In the genomic region with DNA sequence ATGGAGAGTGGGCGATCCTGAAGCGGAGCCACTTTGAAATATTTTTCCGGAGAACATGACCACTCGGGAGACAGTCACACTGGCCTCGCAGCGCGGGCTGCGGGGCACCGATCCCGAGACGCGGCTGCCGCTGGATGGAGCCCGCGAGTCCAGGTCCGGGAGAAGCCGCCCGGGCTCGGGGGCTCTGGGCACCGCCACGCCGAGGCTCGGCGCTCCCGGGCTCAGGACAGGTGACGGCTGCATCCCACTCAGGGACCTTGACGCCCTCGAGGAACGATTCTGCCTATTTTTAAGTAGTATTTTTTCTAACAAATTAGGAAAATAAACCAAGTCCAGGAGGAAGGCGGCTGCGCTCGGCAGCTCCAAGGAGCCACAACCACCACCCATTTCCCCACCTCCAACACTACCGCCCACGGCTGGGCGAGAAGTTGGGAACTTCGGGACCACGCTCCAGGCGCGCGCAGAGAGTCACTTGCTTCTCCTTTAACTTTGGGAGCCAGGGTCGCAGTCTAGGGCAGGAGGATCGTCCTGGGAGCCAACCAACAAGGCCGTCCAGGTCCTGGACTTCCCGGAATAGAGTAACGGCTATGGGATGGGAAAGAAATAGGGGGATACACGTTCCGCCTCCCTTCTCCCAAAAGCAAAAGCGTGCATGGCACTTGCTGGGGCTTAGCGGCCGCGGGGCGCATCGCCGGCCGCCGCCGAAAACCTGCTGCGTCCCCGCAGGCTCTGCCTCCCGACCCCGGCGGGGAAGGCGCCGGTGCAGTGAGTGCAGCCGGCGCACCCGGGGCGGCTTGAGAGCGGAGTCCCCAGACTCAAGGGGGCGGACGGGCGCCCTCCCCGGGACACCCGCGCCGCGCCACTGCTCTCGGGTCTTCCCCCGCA, we compare ENCODE assay signal across 8 cellular contexts. TPM values are rescaled to one million over a fixed set of nuclear protein-coding genes. Genes with fewer than 3 reads are reported as not detected.
DNase-seq lines count a peak whose midpoint lies in the region; ATAC-seq and TF ChIP-seq lines count a peak whose summit lies in the region.

No MANE protein-coding gene starts in this region.

- DNase-seq in EL (peak; percentile 52), M059J (ENCODE audit: low read depth) (peak; percentile 50), UCSD-AML1 (lab: John Stamatoyannopoulos, UW; ENCODE audit: unreplicated experiment) (peak; percentile 63), chondrocyte (ENCODE audit: low spot score) (no peak), kidney glomerular epithelial cell (lab: John Stamatoyannopoulos, UW) (peak; percentile 29)
- peak; percentile 22 to 49 for DNase-seq in stimulated activated CD4-positive, alpha-beta T cell treated with anti-CD3 and anti-CD28 coated beads, Interleukin-1b, Interleukin-23, amount 100 ng/mL, for 4 hours (ENCODE audit: low read depth in 2 of 2)

- peak; percentile 85 for TF ChIP-seq CTCF in chondrocyte (IDR thresholded peaks at IDR 0.05)

- peaks cover 9% of the 10 kb centered on the region for H3K4me1 Mint-ChIP-seq in chondrocyte (ENCODE audit: low read depth)

- H3K9me3 Mint-ChIP-seq in chondrocyte (ENCODE audit: low read depth) = no peaks in the 10 kb centered on the region

- no peak overlapping the region for H3K27ac Mint-ChIP-seq in chondrocyte (ENCODE audit: unreplicated experiment)

- H3K27me3 Mint-ChIP-seq in chondrocyte (ENCODE audit: low read depth) = peaks cover 61% of the 10 kb centered on the region

- peaks cover 1% of the 10 kb centered on the region for H3K36me3 Mint-ChIP-seq in chondrocyte (ENCODE audit: low read depth)

- H3K4me3 Mint-ChIP-seq in chondrocyte (ENCODE audit: unreplicated experiment) = peak overlapping the region; percentile 70

- no peak for ATAC-seq in GM19035 (IDR thresholded peaks at IDR 0.05; ENCODE audit: unreplicated experiment)
- no peak for ATAC-seq in GM19395 (IDR thresholded peaks at IDR 0.05; ENCODE audit: unreplicated experiment)

RNA-seq across cellular contexts. Expression of a gene that starts 0.9 kb away (rescaled TPM):
- 0.02 TPM in 1 of 2 replicates, not detected in the other for total RNA-seq in M059J (2014; rRNA removed; shearing (Covaris generic))
- total RNA-seq in chondrocyte = not detected in 3 replicates

RNA-seq across cellular contexts. Expression of a gene that starts 40.7 kb away (rescaled TPM):
- total RNA-seq in M059J (2014; rRNA removed; shearing (Covaris generic)) = 9.9 and 11.4 TPM in 2 replicates
- total RNA-seq in chondrocyte = 18.6 to 26.1 TPM (median 18.9 TPM) in 3 replicates
